In genomic region chr17:35448214-35448898, GRCh38 we compare ENCODE assay signal across 1 cellular context.
TF ChIP-seq lines count a peak whose summit lies in the region.

A gene with protein sequence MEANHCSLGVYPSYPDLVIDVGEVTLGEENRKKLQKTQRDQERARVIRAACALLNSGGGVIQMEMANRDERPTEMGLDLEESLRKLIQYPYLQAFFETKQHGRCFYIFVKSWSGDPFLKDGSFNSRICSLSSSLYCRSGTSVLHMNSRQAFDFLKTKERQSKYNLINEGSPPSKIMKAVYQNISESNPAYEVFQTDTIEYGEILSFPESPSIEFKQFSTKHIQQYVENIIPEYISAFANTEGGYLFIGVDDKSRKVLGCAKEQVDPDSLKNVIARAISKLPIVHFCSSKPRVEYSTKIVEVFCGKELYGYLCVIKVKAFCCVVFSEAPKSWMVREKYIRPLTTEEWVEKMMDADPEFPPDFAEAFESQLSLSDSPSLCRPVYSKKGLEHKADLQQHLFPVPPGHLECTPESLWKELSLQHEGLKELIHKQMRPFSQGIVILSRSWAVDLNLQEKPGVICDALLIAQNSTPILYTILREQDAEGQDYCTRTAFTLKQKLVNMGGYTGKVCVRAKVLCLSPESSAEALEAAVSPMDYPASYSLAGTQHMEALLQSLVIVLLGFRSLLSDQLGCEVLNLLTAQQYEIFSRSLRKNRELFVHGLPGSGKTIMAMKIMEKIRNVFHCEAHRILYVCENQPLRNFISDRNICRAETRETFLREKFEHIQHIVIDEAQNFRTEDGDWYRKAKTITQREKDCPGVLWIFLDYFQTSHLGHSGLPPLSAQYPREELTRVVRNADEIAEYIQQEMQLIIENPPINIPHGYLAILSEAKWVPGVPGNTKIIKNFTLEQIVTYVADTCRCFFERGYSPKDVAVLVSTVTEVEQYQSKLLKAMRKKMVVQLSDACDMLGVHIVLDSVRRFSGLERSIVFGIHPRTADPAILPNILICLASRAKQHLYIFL (minus strand): TSS chr17:35448766. CDS start chr17:35445680, 3,086 bp downstream.

TF ChIP-seq in GM12878, 131 proteins besides CTCF, POLR2A, EP300 and RAD21 (continued from another document and continues in another):
- no peak for TF ChIP-seq BCLAF1 (IDR thresholded peaks at IDR 0.05)
- peak; percentile 42 for TF ChIP-seq EED (IDR thresholded peaks at IDR 0.05; ENCODE audit: low read depth)
- TF ChIP-seq STAT3 (IDR thresholded peaks at IDR 0.05; ENCODE audit: low read depth, low read length) = no peak
- no peak for TF ChIP-seq ZSCAN29 (IDR thresholded peaks at IDR 0.05)
- peak; percentile 68; the same call in 1 of the 2 replicates for TF ChIP-seq BCL11A (IDR thresholded peaks at IDR 0.05; ENCODE audit: low read depth, low read length)
- no peak for TF ChIP-seq RFX5 (IDR thresholded peaks at IDR 0.05; ENCODE audit: low read depth, low read length)
- no peak for TF ChIP-seq NR2C2 (IDR thresholded peaks at IDR 0.05; ENCODE audit: borderline replicate concordance, control insufficient read depth, insufficient read length, low read depth)
- no peak for TF ChIP-seq MYC (IDR thresholded peaks at IDR 0.05; ENCODE audit: insufficient read depth, insufficient read length, insufficient replicate concordance, low read length, severe bottlenecking)
- TF ChIP-seq SREBF1 (IDR thresholded peaks at IDR 0.05; ENCODE audit: low read length) = no peak
- peak; percentile 88 for TF ChIP-seq RELA (IDR thresholded peaks at IDR 0.05; ENCODE audit: borderline replicate concordance, partially characterized antibody)
- TF ChIP-seq CHD4 (IDR thresholded peaks at IDR 0.05) = 0 out of 2 replicates have a peak, but pooled peaks have one; percentile 32
- no peak for TF ChIP-seq ZBTB4 (CRISPR knock-in tag; IDR thresholded peaks at IDR 0.05)
- TF ChIP-seq MYB (IDR thresholded peaks at IDR 0.05; ENCODE audit: borderline replicate concordance, low read depth, low read length) = no peak; the same call in 1 of the 2 replicates
- peak; percentile 85 for TF ChIP-seq LARP7 (IDR thresholded peaks at IDR 0.05)
- no peak for TF ChIP-seq CBX3 (IDR thresholded peaks at IDR 0.05; ENCODE audit: borderline replicate concordance, low read depth)
- peak; percentile 85 for TF ChIP-seq POLR2AphosphoS5 (IDR thresholded peaks at IDR 0.05; ENCODE audit: low read length)
- TF ChIP-seq MEF2A (IDR thresholded peaks at IDR 0.05; ENCODE audit: insufficient read depth, low read depth, low read length) = peak; percentile 54; the same call in 1 of the 2 replicates
- TF ChIP-seq IKZF2 (IDR thresholded peaks at IDR 0.05) = peak; percentile 53 to 71; a peak in 3 of 4 replicates
- TF ChIP-seq, protein P1, sequence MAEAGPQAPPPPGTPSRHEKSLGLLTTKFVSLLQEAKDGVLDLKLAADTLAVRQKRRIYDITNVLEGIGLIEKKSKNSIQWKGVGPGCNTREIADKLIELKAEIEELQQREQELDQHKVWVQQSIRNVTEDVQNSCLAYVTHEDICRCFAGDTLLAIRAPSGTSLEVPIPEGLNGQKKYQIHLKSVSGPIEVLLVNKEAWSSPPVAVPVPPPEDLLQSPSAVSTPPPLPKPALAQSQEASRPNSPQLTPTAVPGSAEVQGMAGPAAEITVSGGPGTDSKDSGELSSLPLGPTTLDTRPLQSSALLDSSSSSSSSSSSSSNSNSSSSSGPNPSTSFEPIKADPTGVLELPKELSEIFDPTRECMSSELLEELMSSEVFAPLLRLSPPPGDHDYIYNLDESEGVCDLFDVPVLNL (IDR thresholded peaks at IDR 0.05; ENCODE audit: low read depth, low read length) = peak; percentile 83
- peak; percentile 66 for TF ChIP-seq NBN (IDR thresholded peaks at IDR 0.05)
- peak; percentile 32 for TF ChIP-seq MEF2B (IDR thresholded peaks at IDR 0.05; ENCODE audit: partially characterized antibody, poor library complexity, severe bottlenecking)
- TF ChIP-seq DPF2 (IDR thresholded peaks at IDR 0.05) = peak; percentile 63; the same call in 1 of the 2 replicates
- no peak for TF ChIP-seq ZZZ3 (IDR thresholded peaks at IDR 0.05; ENCODE audit: control insufficient read depth, insufficient read length, low read depth)
- TF ChIP-seq, protein P2, sequence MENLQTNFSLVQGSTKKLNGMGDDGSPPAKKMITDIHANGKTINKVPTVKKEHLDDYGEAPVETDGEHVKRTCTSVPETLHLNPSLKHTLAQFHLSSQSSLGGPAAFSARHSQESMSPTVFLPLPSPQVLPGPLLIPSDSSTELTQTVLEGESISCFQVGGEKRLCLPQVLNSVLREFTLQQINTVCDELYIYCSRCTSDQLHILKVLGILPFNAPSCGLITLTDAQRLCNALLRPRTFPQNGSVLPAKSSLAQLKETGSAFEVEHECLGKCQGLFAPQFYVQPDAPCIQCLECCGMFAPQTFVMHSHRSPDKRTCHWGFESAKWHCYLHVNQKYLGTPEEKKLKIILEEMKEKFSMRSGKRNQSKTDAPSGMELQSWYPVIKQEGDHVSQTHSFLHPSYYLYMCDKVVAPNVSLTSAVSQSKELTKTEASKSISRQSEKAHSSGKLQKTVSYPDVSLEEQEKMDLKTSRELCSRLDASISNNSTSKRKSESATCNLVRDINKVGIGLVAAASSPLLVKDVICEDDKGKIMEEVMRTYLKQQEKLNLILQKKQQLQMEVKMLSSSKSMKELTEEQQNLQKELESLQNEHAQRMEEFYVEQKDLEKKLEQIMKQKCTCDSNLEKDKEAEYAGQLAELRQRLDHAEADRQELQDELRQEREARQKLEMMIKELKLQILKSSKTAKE (IDR thresholded peaks at IDR 0.05; ENCODE audit: low read depth, poor library complexity, severe bottlenecking) = peak; percentile 59
- peak; percentile 83 for TF ChIP-seq HDGF (IDR thresholded peaks at IDR 0.05)
- TF ChIP-seq TARDBP (IDR thresholded peaks at IDR 0.05; ENCODE audit: borderline replicate concordance) = no peak
- TF ChIP-seq SMC3 (IDR thresholded peaks at IDR 0.05; ENCODE audit: borderline replicate concordance, low read length) = no peak
- peak; percentile 33 to 93; a peak in 2 of 4 replicates for TF ChIP-seq SRF (IDR thresholded peaks at IDR 0.05; ENCODE audit: low read depth in 2 of 2, low read length in 2 of 2)
- peak; percentile 64 for TF ChIP-seq MTA2 (IDR thresholded peaks at IDR 0.05; ENCODE audit: low read depth)
- TF ChIP-seq, protein P3, sequence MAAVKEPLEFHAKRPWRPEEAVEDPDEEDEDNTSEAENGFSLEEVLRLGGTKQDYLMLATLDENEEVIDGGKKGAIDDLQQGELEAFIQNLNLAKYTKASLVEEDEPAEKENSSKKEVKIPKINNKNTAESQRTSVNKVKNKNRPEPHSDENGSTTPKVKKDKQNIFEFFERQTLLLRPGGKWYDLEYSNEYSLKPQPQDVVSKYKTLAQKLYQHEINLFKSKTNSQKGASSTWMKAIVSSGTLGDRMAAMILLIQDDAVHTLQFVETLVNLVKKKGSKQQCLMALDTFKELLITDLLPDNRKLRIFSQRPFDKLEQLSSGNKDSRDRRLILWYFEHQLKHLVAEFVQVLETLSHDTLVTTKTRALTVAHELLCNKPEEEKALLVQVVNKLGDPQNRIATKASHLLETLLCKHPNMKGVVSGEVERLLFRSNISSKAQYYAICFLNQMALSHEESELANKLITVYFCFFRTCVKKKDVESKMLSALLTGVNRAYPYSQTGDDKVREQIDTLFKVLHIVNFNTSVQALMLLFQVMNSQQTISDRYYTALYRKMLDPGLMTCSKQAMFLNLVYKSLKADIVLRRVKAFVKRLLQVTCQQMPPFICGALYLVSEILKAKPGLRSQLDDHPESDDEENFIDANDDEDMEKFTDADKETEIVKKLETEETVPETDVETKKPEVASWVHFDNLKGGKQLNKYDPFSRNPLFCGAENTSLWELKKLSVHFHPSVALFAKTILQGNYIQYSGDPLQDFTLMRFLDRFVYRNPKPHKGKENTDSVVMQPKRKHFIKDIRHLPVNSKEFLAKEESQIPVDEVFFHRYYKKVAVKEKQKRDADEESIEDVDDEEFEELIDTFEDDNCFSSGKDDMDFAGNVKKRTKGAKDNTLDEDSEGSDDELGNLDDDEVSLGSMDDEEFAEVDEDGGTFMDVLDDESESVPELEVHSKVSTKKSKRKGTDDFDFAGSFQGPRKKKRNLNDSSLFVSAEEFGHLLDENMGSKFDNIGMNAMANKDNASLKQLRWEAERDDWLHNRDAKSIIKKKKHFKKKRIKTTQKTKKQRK (IDR thresholded peaks at IDR 0.05; ENCODE audit: low read depth, low read length) = no peak
- no peak for TF ChIP-seq MTA3 (IDR thresholded peaks at IDR 0.05; ENCODE audit: borderline replicate concordance, low read length)
- no peak for TF ChIP-seq NR2C1 (IDR thresholded peaks at IDR 0.05)
- TF ChIP-seq RUNX3 (IDR thresholded peaks at IDR 0.05; ENCODE audit: low read length) = peak; percentile 90
- TF ChIP-seq PAX8 (IDR thresholded peaks at IDR 0.05) = no peak
- TF ChIP-seq FOS (IDR thresholded peaks at IDR 0.05; ENCODE audit: borderline replicate concordance, extremely low read depth, insufficient read length) = no peak
- no peak for TF ChIP-seq RBBP5 (conservative IDR thresholded peaks at IDR 0.05)
- 0 out of 2 replicates have a peak, but pooled peaks have one; percentile 30 for TF ChIP-seq YY1 (IDR thresholded peaks at IDR 0.05; ENCODE audit: low read depth, low read length)
- 0 out of 2 replicates have a peak, but pooled peaks have one; percentile 15 for TF ChIP-seq TCF12 (IDR thresholded peaks at IDR 0.05; ENCODE audit: low read depth, low read length)
- no peak for TF ChIP-seq JUNB (IDR thresholded peaks at IDR 0.05)
- TF ChIP-seq ATF7 (IDR thresholded peaks at IDR 0.05; ENCODE audit: low read depth) = no peak
- TF ChIP-seq FOXK2 (IDR thresholded peaks at IDR 0.05) = no peak
- TF ChIP-seq SUPT20H (IDR thresholded peaks at IDR 0.05; ENCODE audit: borderline replicate concordance, control insufficient read depth, low read depth, low read length) = no peak
- TF ChIP-seq, protein P4, sequence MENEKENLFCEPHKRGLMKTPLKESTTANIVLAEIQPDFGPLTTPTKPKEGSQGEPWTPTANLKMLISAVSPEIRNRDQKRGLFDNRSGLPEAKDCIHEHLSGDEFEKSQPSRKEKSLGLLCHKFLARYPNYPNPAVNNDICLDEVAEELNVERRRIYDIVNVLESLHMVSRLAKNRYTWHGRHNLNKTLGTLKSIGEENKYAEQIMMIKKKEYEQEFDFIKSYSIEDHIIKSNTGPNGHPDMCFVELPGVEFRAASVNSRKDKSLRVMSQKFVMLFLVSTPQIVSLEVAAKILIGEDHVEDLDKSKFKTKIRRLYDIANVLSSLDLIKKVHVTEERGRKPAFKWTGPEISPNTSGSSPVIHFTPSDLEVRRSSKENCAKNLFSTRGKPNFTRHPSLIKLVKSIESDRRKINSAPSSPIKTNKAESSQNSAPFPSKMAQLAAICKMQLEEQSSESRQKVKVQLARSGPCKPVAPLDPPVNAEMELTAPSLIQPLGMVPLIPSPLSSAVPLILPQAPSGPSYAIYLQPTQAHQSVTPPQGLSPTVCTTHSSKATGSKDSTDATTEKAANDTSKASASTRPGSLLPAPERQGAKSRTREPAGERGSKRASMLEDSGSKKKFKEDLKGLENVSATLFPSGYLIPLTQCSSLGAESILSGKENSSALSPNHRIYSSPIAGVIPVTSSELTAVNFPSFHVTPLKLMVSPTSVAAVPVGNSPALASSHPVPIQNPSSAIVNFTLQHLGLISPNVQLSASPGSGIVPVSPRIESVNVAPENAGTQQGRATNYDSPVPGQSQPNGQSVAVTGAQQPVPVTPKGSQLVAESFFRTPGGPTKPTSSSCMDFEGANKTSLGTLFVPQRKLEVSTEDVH (IDR thresholded peaks at IDR 0.05; ENCODE audit: low read depth, partially characterized antibody) = peak; percentile 54
- no peak for TF ChIP-seq RCOR1 (conservative IDR thresholded peaks at IDR 0.05; ENCODE audit: low read depth, low read length)
